2 cellular contexts compared by ENCODE assay signal in the genomic region with DNA sequence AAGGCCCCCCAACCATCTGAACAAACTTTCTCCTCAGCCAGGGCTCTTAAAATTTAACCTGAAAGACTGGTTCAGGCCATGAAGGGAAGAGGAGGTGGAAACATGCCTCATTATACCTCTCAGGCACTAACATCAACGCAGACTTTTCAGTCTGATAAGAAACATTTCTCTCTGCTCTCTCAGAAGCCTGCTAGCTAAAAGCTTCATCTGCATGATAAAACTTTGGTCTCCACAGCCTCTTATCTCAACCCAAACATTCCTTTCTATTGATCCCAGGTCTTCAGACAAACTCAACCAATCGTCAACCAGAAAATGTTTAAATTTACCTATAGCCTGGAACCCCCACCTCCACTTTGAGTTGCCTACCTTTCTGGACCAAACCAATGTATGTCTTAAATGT.
TF ChIP-seq lines count a peak whose summit lies in the region.

No MANE protein-coding gene starts in this region.

TF ChIP-seq in GM23338, 12 proteins besides CTCF, POLR2A, EP300 and RAD21:
- TF ChIP-seq, protein P1, sequence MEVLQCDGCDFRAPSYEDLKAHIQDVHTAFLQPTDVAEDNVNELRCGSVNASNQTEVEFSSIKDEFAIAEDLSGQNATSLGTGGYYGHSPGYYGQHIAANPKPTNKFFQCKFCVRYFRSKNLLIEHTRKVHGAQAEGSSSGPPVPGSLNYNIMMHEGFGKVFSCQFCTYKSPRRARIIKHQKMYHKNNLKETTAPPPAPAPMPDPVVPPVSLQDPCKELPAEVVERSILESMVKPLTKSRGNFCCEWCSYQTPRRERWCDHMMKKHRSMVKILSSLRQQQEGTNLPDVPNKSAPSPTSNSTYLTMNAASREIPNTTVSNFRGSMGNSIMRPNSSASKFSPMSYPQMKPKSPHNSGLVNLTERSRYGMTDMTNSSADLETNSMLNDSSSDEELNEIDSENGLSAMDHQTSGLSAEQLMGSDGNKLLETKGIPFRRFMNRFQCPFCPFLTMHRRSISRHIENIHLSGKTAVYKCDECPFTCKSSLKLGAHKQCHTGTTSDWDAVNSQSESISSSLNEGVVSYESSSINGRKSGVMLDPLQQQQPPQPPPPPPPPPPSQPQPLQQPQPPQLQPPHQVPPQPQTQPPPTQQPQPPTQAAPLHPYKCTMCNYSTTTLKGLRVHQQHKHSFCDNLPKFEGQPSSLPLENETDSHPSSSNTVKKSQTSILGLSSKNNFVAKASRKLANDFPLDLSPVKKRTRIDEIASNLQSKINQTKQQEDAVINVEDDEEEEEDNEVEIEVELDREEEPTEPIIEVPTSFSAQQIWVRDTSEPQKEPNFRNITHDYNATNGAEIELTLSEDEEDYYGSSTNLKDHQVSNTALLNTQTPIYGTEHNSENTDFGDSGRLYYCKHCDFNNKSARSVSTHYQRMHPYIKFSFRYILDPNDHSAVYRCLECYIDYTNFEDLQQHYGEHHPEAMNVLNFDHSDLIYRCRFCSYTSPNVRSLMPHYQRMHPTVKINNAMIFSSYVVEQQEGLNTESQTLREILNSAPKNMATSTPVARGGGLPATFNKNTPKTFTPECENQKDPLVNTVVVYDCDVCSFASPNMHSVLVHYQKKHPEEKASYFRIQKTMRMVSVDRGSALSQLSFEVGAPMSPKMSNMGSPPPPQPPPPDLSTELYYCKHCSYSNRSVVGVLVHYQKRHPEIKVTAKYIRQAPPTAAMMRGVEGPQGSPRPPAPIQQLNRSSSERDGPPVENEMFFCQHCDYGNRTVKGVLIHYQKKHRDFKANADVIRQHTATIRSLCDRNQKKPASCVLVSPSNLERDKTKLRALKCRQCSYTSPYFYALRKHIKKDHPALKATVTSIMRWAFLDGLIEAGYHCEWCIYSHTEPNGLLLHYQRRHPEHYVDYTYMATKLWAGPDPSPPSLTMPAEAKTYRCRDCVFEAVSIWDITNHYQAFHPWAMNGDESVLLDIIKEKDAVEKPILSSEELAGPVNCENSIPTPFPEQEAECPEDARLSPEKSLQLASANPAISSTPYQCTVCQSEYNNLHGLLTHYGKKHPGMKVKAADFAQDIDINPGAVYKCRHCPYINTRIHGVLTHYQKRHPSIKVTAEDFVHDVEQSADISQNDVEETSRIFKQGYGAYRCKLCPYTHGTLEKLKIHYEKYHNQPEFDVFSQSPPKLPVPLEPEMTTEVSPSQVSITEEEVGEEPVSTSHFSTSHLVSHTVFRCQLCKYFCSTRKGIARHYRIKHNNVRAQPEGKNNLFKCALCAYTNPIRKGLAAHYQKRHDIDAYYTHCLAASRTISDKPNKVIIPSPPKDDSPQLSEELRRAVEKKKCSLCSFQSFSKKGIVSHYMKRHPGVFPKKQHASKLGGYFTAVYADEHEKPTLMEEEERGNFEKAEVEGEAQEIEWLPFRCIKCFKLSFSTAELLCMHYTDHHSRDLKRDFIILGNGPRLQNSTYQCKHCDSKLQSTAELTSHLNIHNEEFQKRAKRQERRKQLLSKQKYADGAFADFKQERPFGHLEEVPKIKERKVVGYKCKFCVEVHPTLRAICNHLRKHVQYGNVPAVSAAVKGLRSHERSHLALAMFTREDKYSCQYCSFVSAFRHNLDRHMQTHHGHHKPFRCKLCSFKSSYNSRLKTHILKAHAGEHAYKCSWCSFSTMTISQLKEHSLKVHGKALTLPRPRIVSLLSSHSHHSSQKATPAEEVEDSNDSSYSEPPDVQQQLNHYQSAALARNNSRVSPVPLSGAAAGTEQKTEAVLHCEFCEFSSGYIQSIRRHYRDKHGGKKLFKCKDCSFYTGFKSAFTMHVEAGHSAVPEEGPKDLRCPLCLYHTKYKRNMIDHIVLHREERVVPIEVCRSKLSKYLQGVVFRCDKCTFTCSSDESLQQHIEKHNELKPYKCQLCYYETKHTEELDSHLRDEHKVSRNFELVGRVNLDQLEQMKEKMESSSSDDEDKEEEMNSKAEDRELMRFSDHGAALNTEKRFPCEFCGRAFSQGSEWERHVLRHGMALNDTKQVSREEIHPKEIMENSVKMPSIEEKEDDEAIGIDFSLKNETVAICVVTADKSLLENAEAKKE (CRISPR knock-in tag; IDR thresholded peaks at IDR 0.05) = 0 out of 2 replicates have a peak, but pooled peaks have one; percentile 47
TF ChIP-seq in GM23338: peak in this region for 1; not testable (repeated sequence) for 11.

TF ChIP-seq in H1, 55 proteins besides CTCF, POLR2A, EP300 and RAD21:
- TF ChIP-seq POU5F1 (IDR thresholded peaks at IDR 0.05; ENCODE audit: low read depth, low read length) = peak; percentile 58; the same call in 1 of the 2 replicates
